Comparison of ENCODE assay signal across 20 cellular contexts in the genomic region with DNA sequence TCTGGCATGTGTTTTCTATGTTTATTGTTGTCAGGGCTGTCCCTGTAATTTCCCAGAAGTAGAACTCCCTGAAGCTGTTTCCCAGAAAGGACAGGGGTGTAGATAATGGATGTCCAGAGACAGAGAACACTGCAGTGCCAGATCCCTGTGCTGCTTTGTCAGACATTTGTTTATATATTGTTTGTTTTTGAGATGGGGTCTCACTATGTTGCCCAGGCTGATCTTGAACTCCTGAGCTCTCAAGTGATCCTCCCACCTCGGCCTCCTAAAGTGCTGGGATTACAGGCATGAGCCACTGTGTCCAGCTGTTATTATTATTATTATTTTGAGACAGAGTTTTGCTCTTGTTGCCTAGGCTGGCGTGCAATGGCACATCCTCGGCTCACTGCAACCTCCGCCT.
"Had no signal": no experiment of that assay in that cellular context is flagged by ENCODE, and none has a peak within 500 bp of the region (broad histone marks: within the 10 kb centered on the region; RNA-seq: fewer than 3 reads in every experiment).

No MANE protein-coding gene starts in this region.

- H3K36me3 ChIP-seq: ascending aorta, neural progenitor cell, thyroid gland had no signal

- H3K27me3 Mint-ChIP-seq: naive thymus-derived CD4-positive, alpha-beta T cell; progenitor cell of endocrine pancreas had no signal

- H3K27ac ChIP-seq: ascending aorta, esophagus muscularis mucosa, neural progenitor cell, thyroid gland had no signal

- ATAC-seq: naive thymus-derived CD4-positive, alpha-beta T cell; WTC11 had no signal

- H3K4me2 ChIP-seq: neural progenitor cell had no signal

- H3K36me3 Mint-ChIP-seq: WTC11 had no signal

- H3K4me3 ChIP-seq: ascending aorta, esophagus muscularis mucosa, neural progenitor cell, thyroid gland had no signal

- FAIRE-seq: endothelial cell of umbilical vein, TTC549 had no signal

- H3K27ac Mint-ChIP-seq: neural progenitor cell, progenitor cell of endocrine pancreas, WTC11 had no signal

- H3K9me3 Mint-ChIP-seq: neural progenitor cell, WTC11 had no signal

- DNase-seq: activated CD4-positive, alpha-beta T cell treated with anti-CD3 and anti-CD28 coated beads for 48 hours; activated effector memory CD4-positive, alpha-beta T cell treated with Interleukin-2 at 50 U/mL for 16 hours; activated naive CD4-positive, alpha-beta T cell treated with anti-CD3 and anti-CD28 coated beads, Interleukin-2, amount 50 U/mL, for 16 hours; cerebellar nuclear complex; cortex of kidney; effector CD4-positive, alpha-beta T cell; mesenchymal stem cell; naive thymus-derived CD4-positive, alpha-beta T cell; stimulated activated CD4-positive, alpha-beta T cell treated with anti-CD3 and anti-CD28 coated beads, Interleukin-12 subunit alpha, Interleukin-12 subunit beta, amount 100 ng/mL, for 4 hours; stimulated activated CD4-positive, alpha-beta T cell treated with anti-CD3 and anti-CD28 coated beads, Interleukin-1b, Interleukin-23, amount 100 ng/mL, for 48 hours; stimulated activated CD8-positive, alpha-beta memory T cell treated with anti-CD3 and anti-CD28 coated beads, Interleukin-4, amount 100 ng/mL, for 48 hours; stimulated activated naive CD4-positive, alpha-beta T cell treated with Interleukin-2 at 50 U/mL for 16 hours; thyroid gland had no signal

- H2AFZ ChIP-seq: neural progenitor cell had no signal

- H3K27me3 ChIP-seq: ascending aorta, esophagus muscularis mucosa, neural progenitor cell, thyroid gland had no signal

- H3K4me3 Mint-ChIP-seq: neural progenitor cell, WTC11 had no signal

- H3K4me1 ChIP-seq: ascending aorta, neural progenitor cell, thyroid gland had no signal

- H3K9ac ChIP-seq: neural progenitor cell had no signal

- H3K9me3 ChIP-seq: ascending aorta, esophagus muscularis mucosa, thyroid gland had no signal
